14 cellular contexts compared by ENCODE assay signal in genomic region chr17:55154101-55154500, GRCh38.
"Had no signal": no experiment of that assay in that cellular context is flagged by ENCODE, and none has a peak within 500 bp of the region (broad histone marks: within the 10 kb centered on the region; RNA-seq: fewer than 3 reads in every experiment).

No MANE protein-coding gene starts in this region.

- H3K4me3 Mint-ChIP-seq: activated CD4-positive, alpha-beta T cell treated with anti-CD3 and anti-CD28 coated beads, Interleukin-2, amount 10 ng/mL, durations not matched to agents 24 days and 14 days; activated CD8-positive, alpha-beta T cell treated with anti-CD3 and anti-CD28 coated beads for 36 hours; activated T-helper 17 cell treated with anti-CD3 and anti-CD28 coated beads, Interleukin-2, amount 50 U/mL, for 72 hours; effector memory CD8-positive, alpha-beta T cell had no signal

- H3K27ac Mint-ChIP-seq: activated CD4-positive, alpha-beta T cell treated with anti-CD3 and anti-CD28 coated beads, Interleukin-2, amount 10 ng/mL, durations not matched to agents 24 days and 14 days; activated CD8-positive, alpha-beta T cell treated with anti-CD3 and anti-CD28 coated beads for 36 hours; activated T-helper 17 cell treated with anti-CD3 and anti-CD28 coated beads, Interleukin-2, amount 50 U/mL, for 72 hours; effector memory CD8-positive, alpha-beta T cell had no signal

- ATAC-seq: activated CD8-positive, alpha-beta T cell treated with anti-CD3 and anti-CD28 coated beads for 36 hours; activated T-helper 17 cell treated with anti-CD3 and anti-CD28 coated beads, Interleukin-2, amount 50 U/mL, for 72 hours; body of pancreas; effector memory CD8-positive, alpha-beta T cell; left ventricle myocardium superior had no signal

- H3K27ac ChIP-seq: body of pancreas, esophagus squamous epithelium, sigmoid colon, thyroid gland had no signal

- DNase-seq: activated CD4-positive, alpha-beta T cell treated with anti-CD3 and anti-CD28 coated beads, Interleukin-2, amount 10 ng/mL, durations not matched to agents 24 days and 14 days; activated CD8-positive, alpha-beta T cell treated with anti-CD3 and anti-CD28 coated beads for 36 hours; activated naive CD4-positive, alpha-beta T cell; activated T-cell treated with anti-CD3 and anti-CD28 coated beads, Interleukin-2, amount 50 U/mL, for 1 hour; body of pancreas; effector memory CD8-positive, alpha-beta T cell; esophagus squamous epithelium; left ventricle myocardium superior; occipital lobe; posterior cingulate gyrus; sigmoid colon; stimulated activated naive CD4-positive, alpha-beta T cell treated with Interleukin-2 at 50 U/mL for 16 hours; thyroid gland had no signal

- H3K4me1 Mint-ChIP-seq: activated CD4-positive, alpha-beta T cell treated with anti-CD3 and anti-CD28 coated beads, Interleukin-2, amount 10 ng/mL, durations not matched to agents 24 days and 14 days; activated T-helper 17 cell treated with anti-CD3 and anti-CD28 coated beads, Interleukin-2, amount 50 U/mL, for 72 hours had no signal

- H3K9me3 ChIP-seq: body of pancreas, esophagus squamous epithelium, sigmoid colon, thyroid gland had no signal

- H3K27me3 Mint-ChIP-seq: activated CD4-positive, alpha-beta T cell treated with anti-CD3 and anti-CD28 coated beads, Interleukin-2, amount 10 ng/mL, durations not matched to agents 24 days and 14 days; activated CD8-positive, alpha-beta T cell treated with anti-CD3 and anti-CD28 coated beads for 36 hours; activated T-helper 17 cell treated with anti-CD3 and anti-CD28 coated beads, Interleukin-2, amount 50 U/mL, for 72 hours; effector memory CD8-positive, alpha-beta T cell had no signal
